In genomic region chrX:112874140-112874539, GRCh38 we compare ENCODE assay signal across 1 cellular context.
TF ChIP-seq lines count a peak whose summit lies in the region.

No MANE protein-coding gene starts in this region.

TF ChIP-seq in HCT116, 20 proteins besides CTCF, POLR2A, EP300 and RAD21:
- no peak for TF ChIP-seq ZBTB33 (IDR thresholded peaks at IDR 0.05; ENCODE audit: extremely low read depth, insufficient replicate concordance, low read length)
- TF ChIP-seq, protein P1, sequence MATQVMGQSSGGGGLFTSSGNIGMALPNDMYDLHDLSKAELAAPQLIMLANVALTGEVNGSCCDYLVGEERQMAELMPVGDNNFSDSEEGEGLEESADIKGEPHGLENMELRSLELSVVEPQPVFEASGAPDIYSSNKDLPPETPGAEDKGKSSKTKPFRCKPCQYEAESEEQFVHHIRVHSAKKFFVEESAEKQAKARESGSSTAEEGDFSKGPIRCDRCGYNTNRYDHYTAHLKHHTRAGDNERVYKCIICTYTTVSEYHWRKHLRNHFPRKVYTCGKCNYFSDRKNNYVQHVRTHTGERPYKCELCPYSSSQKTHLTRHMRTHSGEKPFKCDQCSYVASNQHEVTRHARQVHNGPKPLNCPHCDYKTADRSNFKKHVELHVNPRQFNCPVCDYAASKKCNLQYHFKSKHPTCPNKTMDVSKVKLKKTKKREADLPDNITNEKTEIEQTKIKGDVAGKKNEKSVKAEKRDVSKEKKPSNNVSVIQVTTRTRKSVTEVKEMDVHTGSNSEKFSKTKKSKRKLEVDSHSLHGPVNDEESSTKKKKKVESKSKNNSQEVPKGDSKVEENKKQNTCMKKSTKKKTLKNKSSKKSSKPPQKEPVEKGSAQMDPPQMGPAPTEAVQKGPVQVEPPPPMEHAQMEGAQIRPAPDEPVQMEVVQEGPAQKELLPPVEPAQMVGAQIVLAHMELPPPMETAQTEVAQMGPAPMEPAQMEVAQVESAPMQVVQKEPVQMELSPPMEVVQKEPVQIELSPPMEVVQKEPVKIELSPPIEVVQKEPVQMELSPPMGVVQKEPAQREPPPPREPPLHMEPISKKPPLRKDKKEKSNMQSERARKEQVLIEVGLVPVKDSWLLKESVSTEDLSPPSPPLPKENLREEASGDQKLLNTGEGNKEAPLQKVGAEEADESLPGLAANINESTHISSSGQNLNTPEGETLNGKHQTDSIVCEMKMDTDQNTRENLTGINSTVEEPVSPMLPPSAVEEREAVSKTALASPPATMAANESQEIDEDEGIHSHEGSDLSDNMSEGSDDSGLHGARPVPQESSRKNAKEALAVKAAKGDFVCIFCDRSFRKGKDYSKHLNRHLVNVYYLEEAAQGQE (IDR thresholded peaks at IDR 0.05; ENCODE audit: low read depth): no peak
- TF ChIP-seq ELF1 (IDR thresholded peaks at IDR 0.05; ENCODE audit: borderline replicate concordance, low read depth): no peak
- no peak for TF ChIP-seq YY1 (IDR thresholded peaks at IDR 0.05; ENCODE audit: extremely low read depth, insufficient replicate concordance, low read depth, low read length)
- no peak for TF ChIP-seq CEBPB (IDR thresholded peaks at IDR 0.05; ENCODE audit: low read depth)
- no peak for TF ChIP-seq ZNF274 (IDR thresholded peaks at IDR 0.05; ENCODE audit: low read depth, low read length)
- TF ChIP-seq, protein P2, sequence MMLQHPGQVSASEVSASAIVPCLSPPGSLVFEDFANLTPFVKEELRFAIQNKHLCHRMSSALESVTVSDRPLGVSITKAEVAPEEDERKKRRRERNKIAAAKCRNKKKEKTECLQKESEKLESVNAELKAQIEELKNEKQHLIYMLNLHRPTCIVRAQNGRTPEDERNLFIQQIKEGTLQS (IDR thresholded peaks at IDR 0.05): no peak
- TF ChIP-seq JUND (IDR thresholded peaks at IDR 0.05): no peak
- TF ChIP-seq SP1 (IDR thresholded peaks at IDR 0.05; ENCODE audit: low read depth): no peak
- TF ChIP-seq TCF7L2 (IDR thresholded peaks at IDR 0.05; ENCODE audit: borderline replicate concordance, extremely low read depth, insufficient read depth, insufficient read length): no peak
- no peak for TF ChIP-seq CBX3 (IDR thresholded peaks at IDR 0.05; ENCODE audit: low read depth)
- no peak for TF ChIP-seq EZH2 (IDR thresholded peaks at IDR 0.05)
- TF ChIP-seq, protein P3, sequence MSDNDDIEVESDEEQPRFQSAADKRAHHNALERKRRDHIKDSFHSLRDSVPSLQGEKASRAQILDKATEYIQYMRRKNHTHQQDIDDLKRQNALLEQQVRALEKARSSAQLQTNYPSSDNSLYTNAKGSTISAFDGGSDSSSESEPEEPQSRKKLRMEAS (IDR thresholded peaks at IDR 0.05): no peak
- no peak for TF ChIP-seq SRF (IDR thresholded peaks at IDR 0.05; ENCODE audit: low read depth)
- TF ChIP-seq EGR1 (IDR thresholded peaks at IDR 0.05; ENCODE audit: low read depth): no peak
- no peak for TF ChIP-seq ZFX (IDR thresholded peaks at IDR 0.05)
